ENCODE assay signal across 7 cellular contexts in the genomic region with DNA sequence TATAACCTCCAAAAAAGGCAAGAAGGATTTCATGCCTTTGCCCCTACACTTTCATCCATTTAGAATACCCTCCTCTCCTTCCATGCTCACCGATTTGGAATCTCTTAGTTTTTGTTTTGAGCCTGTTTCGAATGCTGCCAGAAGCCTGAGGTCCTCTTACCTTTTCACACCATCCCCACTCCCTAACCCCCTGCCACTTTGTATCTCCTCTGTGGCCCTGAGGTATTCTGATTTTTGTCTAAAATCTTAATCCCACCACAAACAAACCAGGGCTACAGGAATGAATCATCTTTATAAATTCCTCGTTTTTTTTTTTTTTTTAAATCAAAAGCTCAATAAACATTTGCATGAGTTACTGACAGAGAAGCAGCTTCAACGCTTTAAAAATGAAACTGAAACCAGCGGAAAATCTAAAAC. TPM values are rescaled to one million over a fixed set of nuclear protein-coding genes. Genes with fewer than 3 reads are reported as not detected.
DNase-seq lines count a peak whose midpoint lies in the region; ATAC-seq and TF ChIP-seq lines count a peak whose summit lies in the region.

No MANE protein-coding gene starts in this region.

- no peak for TF ChIP-seq CTCF in H9 (conservative IDR thresholded peaks at IDR 0.05)
- no peak for TF ChIP-seq CTCF in PC-3 (conservative IDR thresholded peaks at IDR 0.05; ENCODE audit: low read depth, low read length)
- TF ChIP-seq CTCF in esophagus muscularis mucosa (IDR thresholded peaks at IDR 0.05): no peak
- TF ChIP-seq CTCF in progenitor cell of endocrine pancreas (IDR thresholded peaks at IDR 0.05; ENCODE audit: unreplicated experiment): no peak

- POLR2A ChIA-PET in PC-3 (lab: Charles Lee; ENCODE audit: unreplicated experiment): interaction anchor here (0.6 to 0.7 kb wide), 4 partner anchors 62 to 1063 kb away, joined by 3 to 17 read pairs (median 8); no protein-coding TSS in a partner anchor

- peaks cover 2% of the 10 kb centered on the region for H4K20me1 ChIP-seq in H9 (ENCODE audit: control insufficient read depth, insufficient read depth, insufficient read length)
- H4K20me1 ChIP-seq in PC-3 (ENCODE audit: low read length): peaks cover 33% of the 10 kb centered on the region

- H3K18ac ChIP-seq in H9 (ENCODE audit: insufficient read length, low read depth, low read length): no peak overlapping the region

- H3K9me3 ChIP-seq in H9 (ENCODE audit: control insufficient read depth, low read depth, low read length) (no peaks in the 10 kb centered on the region), PC-3 (ENCODE audit: low read length) (no peaks in the 10 kb centered on the region), esophagus muscularis mucosa (no peaks in the 10 kb centered on the region)

- peak overlapping the region; percentile 57 to 97 (median 68) for H3K27ac Mint-ChIP-seq in H9
- peak overlapping the region; percentile 97 for H3K27ac Mint-ChIP-seq in progenitor cell of endocrine pancreas

- H3K56ac ChIP-seq in H9 (ENCODE audit: insufficient read length, low read depth, low read length): no peak overlapping the region

- peaks cover 9% of the 10 kb centered on the region for H3K23me2 ChIP-seq in H9 (ENCODE audit: insufficient read length, low read depth, low read length, poor library complexity, severe bottlenecking)

- H3K79me2 ChIP-seq in H9 (ENCODE audit: insufficient read depth, low read length) (peaks cover 14% of the 10 kb centered on the region), PC-3 (ENCODE audit: low read length) (peaks cover 43% of the 10 kb centered on the region)

- H3K27me3 Mint-ChIP-seq in H9 (ENCODE audit: low read depth) (peaks cover 7% of the 10 kb centered on the region), progenitor cell of endocrine pancreas (peaks cover 11% of the 10 kb centered on the region)

- peaks cover 0 to 3% of the 10 kb centered on the region in 2 experiments; a peak in 2 of 5 replicates for H3K9me3 Mint-ChIP-seq in H9
- H3K9me3 Mint-ChIP-seq in progenitor cell of endocrine pancreas (ENCODE audit: low read depth): no peaks in the 10 kb centered on the region

- no peak overlapping the region for H4K8ac ChIP-seq in H9 (replicated peaks; ENCODE audit: insufficient read length, low read depth, low read length)

- no peak for TF ChIP-seq POLR2A in esophagus muscularis mucosa (IDR thresholded peaks at IDR 0.05; ENCODE audit: low read depth)

- H4K5ac ChIP-seq in H9 (ENCODE audit: insufficient read length, low read depth, low read length): no peak overlapping the region

- no peak overlapping the region for H2AK5ac ChIP-seq in H9 (ENCODE audit: insufficient read length, low read length)

- no peak overlapping the region for H3T11ph ChIP-seq in H9 (ENCODE audit: low read length)

- H2AFZ ChIP-seq in H9 (ENCODE audit: low read length) (no peak overlapping the region), PC-3 (ENCODE audit: low read length) (peak overlapping the region; percentile 99)

- H3K4me3 ChIP-seq in PC-3 (ENCODE audit: low read length) (peak overlapping the region; percentile 92), esophagus muscularis mucosa (peak overlapping the region; percentile 80 to 87 (median 82))

- ATAC-seq in GM18511 (IDR thresholded peaks at IDR 0.05; ENCODE audit: unreplicated experiment) (peak; percentile 17), PC-3 (no peak; the same call in 1 of the 2 replicates), GM18519 (IDR thresholded peaks at IDR 0.05; ENCODE audit: low FRiP score, unreplicated experiment) (no peak), HG02623 (IDR thresholded peaks at IDR 0.05; ENCODE audit: unreplicated experiment) (no peak)

- H2BK20ac ChIP-seq in H9 (ENCODE audit: low read depth, low read length, poor library complexity, severe bottlenecking): no peak overlapping the region

- peak overlapping the region; percentile 96 for H3K9ac ChIP-seq in H9 (ENCODE audit: extremely low read depth, insufficient read length, low read length)
- peak overlapping the region; percentile 98 for H3K9ac ChIP-seq in PC-3 (ENCODE audit: low read length)

- peaks cover 33% of the 10 kb centered on the region for H3K36me3 ChIP-seq in PC-3 (ENCODE audit: low read depth, low read length)
- H3K36me3 ChIP-seq in esophagus muscularis mucosa: peaks cover 0 to 24% (median 19%) of the 10 kb centered on the region in 4 donors

- H3K79me1 ChIP-seq in H9 (ENCODE audit: insufficient read depth, low read depth, low read length, poor library complexity, severe bottlenecking): no peaks in the 10 kb centered on the region

- no peaks in the 10 kb centered on the region for H3K9me2 ChIP-seq in PC-3 (replicated peaks; ENCODE audit: low read length)

- no peak overlapping the region for H2BK12ac ChIP-seq in H9 (ENCODE audit: insufficient read length, low read depth, low read length)

- peak overlapping the region; percentile 98 to 99 for H3K4me3 Mint-ChIP-seq in H9
- peak overlapping the region; percentile 99 for H3K4me3 Mint-ChIP-seq in progenitor cell of endocrine pancreas (ENCODE audit: low read depth)

- H3K23ac ChIP-seq in H9 (ENCODE audit: insufficient read length, low read depth, low read length): no peak overlapping the region

- no peak overlapping the region for H2BK120ac ChIP-seq in H9 (ENCODE audit: low read depth, low read length, poor library complexity, severe bottlenecking)

- H3K14ac ChIP-seq in H9 (ENCODE audit: insufficient read depth, low read length): peak overlapping the region; percentile 91; the same call in 1 of the 2 replicates

- H2BK5ac ChIP-seq in H9 (ENCODE audit: insufficient read length, low read length): no peak overlapping the region

- H3K27ac ChIP-seq in H9 (ENCODE audit: insufficient read length, low read depth, low read length): peak overlapping the region; percentile 88
- H3K27ac ChIP-seq in PC-3 (ENCODE audit: low read length): peak overlapping the region; percentile 66
- H3K27ac ChIP-seq in esophagus muscularis mucosa (replicated peaks in 1 of 4): peak overlapping the region; percentile 76 to 91 (median 83)

- intact Hi-C loops in PC-3 (cut with micrococcal nuclease): no loop called here
- intact Hi-C loops in esophagus muscularis mucosa (cut with DNase I): no loop called here

- no TSS peak for BruUV-seq in PC-3 (replicated peaks; lab: Mats Ljungman, UMichigan)

- no peak overlapping the region for H4K91ac ChIP-seq in H9 (ENCODE audit: insufficient read length, low read depth, low read length)

- H3K4me2 ChIP-seq in H9 (ENCODE audit: insufficient read depth, insufficient read length, low read length) (peak overlapping the region; percentile 97), PC-3 (ENCODE audit: low read length) (peak overlapping the region; percentile 98)

- DNase-seq in H9 (no peak), PC-3 (no peak), esophagus muscularis mucosa (ENCODE audit: extremely low spot score) (no peak), progenitor cell of endocrine pancreas (ENCODE audit: low spot score, unreplicated experiment) (no peak)

- H3F3A ChIP-seq in PC-3 (ENCODE audit: low read length, unreplicated experiment): peaks cover 6% of the 10 kb centered on the region

- no peak overlapping the region for H2BK15ac ChIP-seq in H9 (ENCODE audit: low read depth, low read length)

- H3K4me1 Mint-ChIP-seq in H9 (peaks cover 26 to 32% of the 10 kb centered on the region in 2 experiments), progenitor cell of endocrine pancreas (ENCODE audit: low read depth) (peaks cover 31% of the 10 kb centered on the region)

- no CpG with 5 or more reads among the region's 5 CpGs for WGBS in H9 (ENCODE audit: extremely low coverage, insufficient read length, low lambda C conversion rate)
- 5% methylated on average over 5 of the region's 5 CpGs for WGBS in esophagus muscularis mucosa

- no peaks in the 10 kb centered on the region for H3K4me1 ChIP-seq in H9 (ENCODE audit: insufficient read depth, low read length)
- H3K4me1 ChIP-seq in PC-3 (ENCODE audit: insufficient read depth, low read length): peaks cover 21% of the 10 kb centered on the region
- H3K4me1 ChIP-seq in esophagus muscularis mucosa: peaks cover 17 to 38% (median 34%) of the 10 kb centered on the region in 4 donors

- no peak overlapping the region for H3K4ac ChIP-seq in H9 (ENCODE audit: low read depth, low read length)

- no peak for TF ChIP-seq EP300 in esophagus muscularis mucosa (IDR thresholded peaks at IDR 0.05)

- peaks cover 33 to 35% (median 35%) of the 10 kb centered on the region in 3 experiments for H3K36me3 Mint-ChIP-seq in H9 (ENCODE audit: insufficient read depth in 1 of 3, low read depth in 3 of 3)
- H3K36me3 Mint-ChIP-seq in progenitor cell of endocrine pancreas (ENCODE audit: insufficient read depth): peaks cover 21% of the 10 kb centered on the region

- CTCF ChIA-PET in PC-3 (lab: Charles Lee): interaction anchor here (0.6 to 1.0 kb wide), 2 partner anchors 14 to 757 kb away, joined by 5 to 10 read pairs; partner anchors contain the start of gene SLC18B1

- H3K27me3 ChIP-seq in H9 (ENCODE audit: insufficient read depth, low read length) (no peaks in the 10 kb centered on the region), PC-3 (ENCODE audit: low read length) (no peaks in the 10 kb centered on the region), esophagus muscularis mucosa (no peaks in the 10 kb centered on the region)

RNA-seq across cellular contexts. Expression of gene RPS12, which starts 1.6 kb away (rescaled TPM):
- total RNA-seq in H9 (2021): 1,381 and 1,382 TPM in 2 replicates
- 770 and 1,189 TPM in 2 replicates for total RNA-seq in PC-3 (2014; rRNA removed)
- total RNA-seq in esophagus muscularis mucosa: 1,000 to 10,000 TPM in 3 of 4 donors, 100 to 1,000 TPM in 1; 892 to 2,519 (median 1,816) TPM
- 986 and 1,038 TPM in 2 replicates for total RNA-seq in progenitor cell of endocrine pancreas

RNA-seq across cellular contexts. Expression of gene SLC18B1, which starts 14.3 kb away (rescaled TPM):
- 18.1 and 19.8 TPM in 2 replicates for total RNA-seq in H9 (2021)
- total RNA-seq in PC-3 (2014; rRNA removed): 8.4 and 9.1 TPM in 2 replicates
- 1 to 10 TPM; 4.8 to 6.2 (median 5.7) TPM for total RNA-seq in esophagus muscularis mucosa
- 19.1 and 19.5 TPM in 2 replicates for total RNA-seq in progenitor cell of endocrine pancreas

RNA-seq across cellular contexts. Expression of gene VNN2, which starts 55.1 kb away (rescaled TPM):
- total RNA-seq in H9 (2021): not detected in 2 replicates
- total RNA-seq in PC-3 (2014; rRNA removed): not detected in 2 replicates
- total RNA-seq in esophagus muscularis mucosa: 10 to 100 TPM in 1 of 4 donors, 1 to 10 TPM in 1, under 1 TPM in 2; 0.42 to 10.9 (median 1.8) TPM
- not detected in 2 replicates for total RNA-seq in progenitor cell of endocrine pancreas
